In the genomic region with DNA sequence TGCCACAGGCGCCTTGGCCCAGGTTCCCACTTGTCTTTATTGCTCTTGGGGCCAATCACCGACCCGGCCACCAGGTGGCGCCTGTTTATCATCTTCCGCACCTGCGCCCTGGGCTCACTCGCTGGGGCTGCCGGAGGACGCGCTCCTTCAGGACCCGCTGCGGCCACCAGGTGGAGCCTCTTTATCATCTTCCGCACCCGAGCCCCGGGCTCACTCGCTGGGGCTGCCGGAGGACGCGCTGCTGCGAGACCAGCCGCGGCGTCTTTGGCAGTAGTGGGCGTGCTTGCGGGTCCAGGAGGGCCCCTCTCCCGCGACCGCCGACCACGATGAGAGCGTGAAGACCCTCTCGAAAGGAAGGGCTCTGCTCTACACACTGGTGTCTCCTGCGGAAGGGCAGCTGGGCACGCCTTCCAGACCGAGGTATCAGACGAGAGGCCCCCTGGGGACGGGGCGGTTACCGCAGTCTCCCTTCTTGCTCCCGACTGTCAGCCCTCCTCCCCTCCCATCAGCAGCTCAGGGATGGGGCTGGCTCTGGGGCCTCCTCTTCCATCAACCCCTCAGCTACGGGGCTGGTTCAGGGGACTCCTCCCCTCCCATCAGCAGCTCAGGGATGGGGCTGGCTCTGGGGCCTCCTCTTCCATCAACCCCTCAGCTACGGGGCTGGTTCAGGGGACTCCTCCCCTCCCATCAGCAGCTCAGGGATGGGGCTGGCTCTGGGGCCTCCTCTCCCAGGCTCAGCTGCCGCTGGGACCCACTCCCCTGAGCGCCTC, we compare ENCODE assay signal across 8 cellular contexts. TPM values are rescaled to one million over a fixed set of nuclear protein-coding genes. Genes with fewer than 3 reads are reported as not detected.
A peak's percentile ranks its signal among the peaks of the same experiment; 100 is the strongest.
DNase-seq lines count a peak whose midpoint lies in the region; ATAC-seq and TF ChIP-seq lines count a peak whose summit lies in the region.
"Not testable (repeated sequence)": the region's sequence is repeated elsewhere in the genome, so short reads cannot be mapped to it uniquely, and the experiment has no call there.

No MANE protein-coding gene starts in this region.

- not testable (repeated sequence) for H3K9me2 ChIP-seq in Karpas-422 (replicated peaks; ENCODE audit: insufficient read depth, low read length)

- TF ChIP-seq CTCF in GM12873 (IDR thresholded peaks at IDR 0.05; ENCODE audit: insufficient read depth, low read depth, low read length, missing control alignments), result peak; percentile 89
- TF ChIP-seq CTCF in heart left ventricle (IDR thresholded peaks at IDR 0.05), result peak in 8 of 12 donors; percentile 22 to 67 (median 35)
- not testable (repeated sequence) for TF ChIP-seq CTCF in ovary (IDR thresholded peaks at IDR 0.05)
- peak; percentile 86 to 96 (median 93) for TF ChIP-seq CTCF in testis (IDR thresholded peaks at IDR 0.05)

- DNase-seq in HEK293T (ENCODE audit: extremely low spot score) (peak; percentile 70), Karpas-422 (peak; percentile 97), T-helper 2 cell (peak; percentile 36 to 94 (median 50)), heart left ventricle (peak; percentile 22 to 74 (median 50)), ovary (peak in 3 of 5 donors; percentile 32 to 48 (median 46)), testis (peak; percentile 96)
- DNase-seq in activated naive CD8-positive, alpha-beta T cell treated with anti-CD3 and anti-CD28 coated beads, Interleukin-2, amount 50 U/mL, for 16 hours (ENCODE audit: low read depth, low spot score), result peak; percentile 29

- peak overlapping the region; percentile 99; the same call in 1 of the 2 replicates for H2AFZ ChIP-seq in Karpas-422 (ENCODE audit: low read length)

- H3K4me1 ChIP-seq in Karpas-422 (ENCODE audit: low read length); heart left ventricle; ovary (ENCODE audit: insufficient read depth); testis: not testable (repeated sequence)

- H3K27me3 ChIP-seq in Karpas-422 (ENCODE audit: low read length); ovary; testis: not testable (repeated sequence)
- H3K27me3 ChIP-seq in heart left ventricle, result peaks cover 0 to 22% (median 0%) of the 10 kb centered on the region in 9 donors

- H3K9me3 ChIP-seq in Karpas-422 (ENCODE audit: low read length); heart left ventricle; ovary; testis: not testable (repeated sequence)

- H3K36me3 ChIP-seq in Karpas-422 (ENCODE audit: insufficient read depth, low read length); heart left ventricle; ovary; testis (ENCODE audit: low read depth, missing control alignments): not testable (repeated sequence)

- POLR2A ChIA-PET in HEK293T (lab: Yijun Ruan, JAX), result not testable (repeated sequence)

- not testable (repeated sequence) for H4K20me1 ChIP-seq in Karpas-422 (ENCODE audit: insufficient read depth, low read depth, low read length)

- CTCF ChIA-PET in HEK293T (lab: Yijun Ruan, JAX), result not testable (repeated sequence)

- intact Hi-C loops in heart left ventricle (cut with DNase I); ovary (cut with DNase I); testis (cut with DNase I; ENCODE audit: low total_unique reads): not testable (repeated sequence)

- peak overlapping the region; percentile 91 for H3K4me2 ChIP-seq in Karpas-422 (ENCODE audit: low read depth, low read length, poor library complexity, severe bottlenecking)

- H3K79me2 ChIP-seq in Karpas-422 (ENCODE audit: low read length), result not testable (repeated sequence)

- TF ChIP-seq POLR2A in heart left ventricle (IDR thresholded peaks at IDR 0.05), result peak in 1 of 2 donors; percentile 21
- not testable (repeated sequence) for TF ChIP-seq POLR2A in ovary (IDR thresholded peaks at IDR 0.05); testis (IDR thresholded peaks at IDR 0.05)

- peak in 3 of 4 donors; percentile 45 to 81 (median 73) for ATAC-seq in heart left ventricle

- WGBS in heart left ventricle, 4 donors, result 5 to 18% (median 11%) methylated on average over 19 to 44 of the region's 44 CpGs
- WGBS in ovary, 3 donors, result 3 to 18% (median 9%) methylated on average over 41 to 44 of the region's 44 CpGs
- WGBS in testis, 2 donors, result 3 to 19% methylated on average over 24 to 44 of the region's 44 CpGs

- H3K27ac ChIP-seq in Karpas-422 (ENCODE audit: low read length); heart left ventricle; ovary; testis: not testable (repeated sequence)

- peak overlapping the region; percentile 64 for H3K9ac ChIP-seq in Karpas-422 (ENCODE audit: low read length)

- not testable (repeated sequence) for TF ChIP-seq EP300 in ovary (IDR thresholded peaks at IDR 0.05)

- H3K4me3 ChIP-seq in Karpas-422 (ENCODE audit: low read length) (peak overlapping the region; percentile 71), heart left ventricle (peak overlapping the region in 6 of 12 donors; percentile 9 to 54 (median 30)), ovary (peak overlapping the region; percentile 8), testis (peak overlapping the region; percentile 45 to 49)

RNA-seq across cellular contexts. Expression of a gene that starts 11.5 kb away (rescaled TPM):
- total RNA-seq in Karpas-422 (2014; rRNA removed; shearing (Covaris generic); ENCODE audit: low replicate concordance), result not detected in 2 replicates
- not detected for total RNA-seq in heart left ventricle
- polyA plus RNA-seq in heart left ventricle, result not detected
- under 1 TPM in 1 of 7 donors, not detected in 6; 0.34 TPM for total RNA-seq in ovary
- not detected for polyA plus RNA-seq in ovary
- under 1 TPM; 0.43 to 0.87 TPM for total RNA-seq in testis
- not detected for polyA plus RNA-seq in testis (ENCODE audit: insufficient read depth, low read depth, low replicate concordance)

RNA-seq across cellular contexts. Expression of a gene that starts 12.5 kb away (rescaled TPM):
- not detected in 2 replicates for total RNA-seq in Karpas-422 (2014; rRNA removed; shearing (Covaris generic); ENCODE audit: low replicate concordance)
- not detected for total RNA-seq in heart left ventricle
- not detected for polyA plus RNA-seq in heart left ventricle
- total RNA-seq in ovary, result not detected
- not detected for polyA plus RNA-seq in ovary
- total RNA-seq in testis, result under 1 TPM in 1 of 2 donors, not detected in 1; 0.31 TPM
- polyA plus RNA-seq in testis (ENCODE audit: insufficient read depth, low read depth, low replicate concordance), result not detected

RNA-seq across cellular contexts. Expression of a gene that starts 17.1 kb away (rescaled TPM):
- not detected in 2 replicates for total RNA-seq in Karpas-422 (2014; rRNA removed; shearing (Covaris generic); ENCODE audit: low replicate concordance)
- total RNA-seq in heart left ventricle (not detected), ovary (not detected), testis (under 1 TPM in 1 of 2 donors, not detected in 1; 0.55 TPM)
- polyA plus RNA-seq in heart left ventricle (not detected), ovary (not detected), testis (ENCODE audit: insufficient read depth, low read depth, low replicate concordance) (0.44 TPM)

RNA-seq across cellular contexts. Expression of a gene that starts 27.9 kb away (rescaled TPM):
- 0.22 TPM in 1 of 2 replicates, not detected in the other for total RNA-seq in Karpas-422 (2014; rRNA removed; shearing (Covaris generic); ENCODE audit: low replicate concordance)
- under 1 TPM in 1 of 9 donors, not detected in 8; 0.25 TPM for total RNA-seq in heart left ventricle
- not detected for polyA plus RNA-seq in heart left ventricle
- total RNA-seq in ovary, result under 1 TPM in 2 of 7 donors, not detected in 5; 0.36 to 0.80 TPM
- not detected for polyA plus RNA-seq in ovary
- total RNA-seq in testis, result 1 to 10 TPM in 1 of 2 donors, under 1 TPM in 1; 0.74 to 2.2 TPM
- polyA plus RNA-seq in testis (ENCODE audit: insufficient read depth, low read depth, low replicate concordance), result 0.38 TPM

RNA-seq across cellular contexts. Expression of a gene that starts 41.8 kb away (rescaled TPM):
- not detected in 2 replicates for total RNA-seq in Karpas-422 (2014; rRNA removed; shearing (Covaris generic); ENCODE audit: low replicate concordance)
- total RNA-seq in heart left ventricle (1 to 10 TPM in 1 of 9 donors, under 1 TPM in 1, not detected in 7; 0.91 to 1.7 TPM), ovary (under 1 TPM in 2 of 7 donors, not detected in 5; 0.25 to 0.46 TPM), testis (1 to 10 TPM; 2.5 to 3.9 TPM)
- polyA plus RNA-seq in heart left ventricle (not detected), ovary (under 1 TPM in 1 of 2 donors, not detected in 1; 0.22 TPM), testis (ENCODE audit: insufficient read depth, low read depth, low replicate concordance) (1.5 TPM)

Comparison
In these comparisons a context has a peak if more than half of its experiments do, and no peak if none do; other contexts are left out.
1. DNase-seq: peak in every context shown above with its lines; median percentile 97 in Karpas-422; 96 in testis; 70 in HEK293T; 50 in T-helper 2 cell; 50 in heart left ventricle; 46 in ovary; 29 in activated naive CD8-positive, alpha-beta T cell treated with anti-CD3 and anti-CD28 coated beads, Interleukin-2, amount 50 U/mL, for 16 hours.